Comparison of ENCODE assay signal across 19 cellular contexts in genomic region chr2:61044596-61044995, GRCh38. TPM values are rescaled to one million over a fixed set of nuclear protein-coding genes. Genes with fewer than 3 reads are reported as not detected.
A peak's percentile ranks its signal among the peaks of the same experiment; 100 is the strongest.
DNase-seq lines count a peak whose midpoint lies in the region; ATAC-seq and TF ChIP-seq lines count a peak whose summit lies in the region.
"Had no signal": no experiment of that assay in that cellular context is flagged by ENCODE, and none has a peak within 500 bp of the region (broad histone marks: within the 10 kb centered on the region; RNA-seq: fewer than 3 reads in every experiment).

No MANE protein-coding gene starts in this region.

- POLR2A ChIA-PET in OCI-LY7 (lab: Charles Lee), result no interaction called here
- POLR2A ChIA-PET in naive thymus-derived CD4-positive, alpha-beta T cell (lab: Charles Lee), result no interaction called here

- no peak overlapping the region for H3K4me3 Mint-ChIP-seq in CD14-positive monocyte
- peak overlapping the region; percentile 6 for H3K4me3 Mint-ChIP-seq in activated T-helper 17 cell treated with anti-CD3 and anti-CD28 coated beads, Interleukin-2, amount 50 U/mL, for 72 hours
- no peak overlapping the region for H3K4me3 Mint-ChIP-seq in natural killer cell treated with Interleukin-12 subunit alpha and Interleukin-12 subunit beta and Interleukin-15 and Interleukin-18, amount 100 ng/mL, for 72 hours
- H3K4me3 Mint-ChIP-seq in naive thymus-derived CD4-positive, alpha-beta T cell, result no peak overlapping the region
- H3K4me3 Mint-ChIP-seq: activated naive CD4-positive, alpha-beta T cell treated with anti-CD3 and anti-CD28 coated beads, Interleukin-2, amount 10 ng/mL, durations not matched to agents 7 days and 5 days; brain had no signal

- peaks cover 22 to 37% of the 10 kb centered on the region in 2 donors for H3K36me3 Mint-ChIP-seq in CD14-positive monocyte
- peaks cover 50% of the 10 kb centered on the region for H3K36me3 Mint-ChIP-seq in activated T-helper 17 cell treated with anti-CD3 and anti-CD28 coated beads, Interleukin-2, amount 50 U/mL, for 72 hours (ENCODE audit: low read depth)
- H3K36me3 Mint-ChIP-seq in natural killer cell treated with Interleukin-12 subunit alpha and Interleukin-12 subunit beta and Interleukin-15 and Interleukin-18, amount 100 ng/mL, for 72 hours, result peaks cover 10% of the 10 kb centered on the region
- peaks cover 0 to 25% (median 16%) of the 10 kb centered on the region in 5 donors for H3K36me3 Mint-ChIP-seq in naive thymus-derived CD4-positive, alpha-beta T cell

- intact Hi-C loops in CD14-positive monocyte (cut with micrococcal nuclease) (no loop called here), OCI-LY7 (cut with micrococcal nuclease; ENCODE audit: unreplicated experiment) (no loop called here), spleen (cut with DNase I; ENCODE audit: low total_unique reads) (no loop called here)
- intact Hi-C loops in naive thymus-derived CD4-positive, alpha-beta T cell (cut with micrococcal nuclease), result no loop called here

- no peak for TF ChIP-seq POLR2A in spleen (IDR thresholded peaks at IDR 0.05)

- H3K79me2 ChIP-seq in OCI-LY7 (ENCODE audit: insufficient read depth, low read depth, low read length), result no peaks in the 10 kb centered on the region

- no peaks in the 10 kb centered on the region for H3K9me3 Mint-ChIP-seq in CD14-positive monocyte
- H3K9me3 Mint-ChIP-seq in activated T-helper 17 cell treated with anti-CD3 and anti-CD28 coated beads, Interleukin-2, amount 50 U/mL, for 72 hours, result no peaks in the 10 kb centered on the region
- H3K9me3 Mint-ChIP-seq in natural killer cell treated with Interleukin-12 subunit alpha and Interleukin-12 subunit beta and Interleukin-15 and Interleukin-18, amount 100 ng/mL, for 72 hours, result no peaks in the 10 kb centered on the region
- H3K9me3 Mint-ChIP-seq in naive thymus-derived CD4-positive, alpha-beta T cell, result peaks cover 0 to 2% (median 0%) of the 10 kb centered on the region in 11 donors
- H3K9me3 Mint-ChIP-seq: activated naive CD4-positive, alpha-beta T cell treated with anti-CD3 and anti-CD28 coated beads, Interleukin-2, amount 10 ng/mL, durations not matched to agents 7 days and 5 days; IgD-negative memory B cell had no signal

- DNase-seq in CD14-positive monocyte (ENCODE audit: low spot score) (no peak), GM19238 (ENCODE audit: insufficient read length, low spot score) (peak; percentile 3), OCI-LY7 (ENCODE audit: low spot score) (no peak), spleen (no peak), pons (ENCODE audit: low spot score) (no peak)
- no peak for DNase-seq in natural killer cell treated with Interleukin-12 subunit alpha and Interleukin-12 subunit beta and Interleukin-15 and Interleukin-18, amount 100 ng/mL, for 72 hours (ENCODE audit: low spot score)
- no peak for DNase-seq in naive thymus-derived CD4-positive, alpha-beta T cell
- DNase-seq: activated naive CD4-positive, alpha-beta T cell treated with anti-CD3 and anti-CD28 coated beads, Interleukin-2, amount 10 ng/mL, durations not matched to agents 7 days and 5 days; DMS79; mesenchymal stem cell; NCI-H1417 treated with DMSO at 0.1 percent for 48 hours; PC-3; stomach had no signal

- peaks cover 21% of the 10 kb centered on the region for H3K4me1 Mint-ChIP-seq in CD14-positive monocyte
- H3K4me1 Mint-ChIP-seq in activated T-helper 17 cell treated with anti-CD3 and anti-CD28 coated beads, Interleukin-2, amount 50 U/mL, for 72 hours, result peaks cover 23% of the 10 kb centered on the region
- H3K4me1 Mint-ChIP-seq in natural killer cell treated with Interleukin-12 subunit alpha and Interleukin-12 subunit beta and Interleukin-15 and Interleukin-18, amount 100 ng/mL, for 72 hours (ENCODE audit: low read depth in 2 of 2), result peaks cover 16% of the 10 kb centered on the region in 2 donors
- peaks cover 7 to 36% (median 25%) of the 10 kb centered on the region in 7 donors for H3K4me1 Mint-ChIP-seq in naive thymus-derived CD4-positive, alpha-beta T cell

- no peak overlapping the region for H3K4me3 ChIP-seq in OCI-LY7 (ENCODE audit: low read depth, low read length, poor library complexity, severe bottlenecking)
- H3K4me3 ChIP-seq in naive thymus-derived CD4-positive, alpha-beta T cell (ENCODE audit: low read length), result no peak overlapping the region
- no peak overlapping the region for H3K4me3 ChIP-seq in spleen
- H3K4me3 ChIP-seq: gastroesophageal sphincter, skin epidermis, stomach had no signal

- H3K27ac ChIP-seq in OCI-LY7 (ENCODE audit: low read depth, low read length, poor library complexity, severe bottlenecking) (no peak overlapping the region), spleen (peak overlapping the region in 2 of 8 donors; percentile 5 to 22)
- H3K27ac ChIP-seq in naive thymus-derived CD4-positive, alpha-beta T cell (ENCODE audit: low read depth, low read length), result no peak overlapping the region
- H3K27ac ChIP-seq: VCaP had no signal

- H3K4me1 ChIP-seq in OCI-LY7 (ENCODE audit: insufficient read depth, low read length, poor library complexity, severe bottlenecking) (no peaks in the 10 kb centered on the region), spleen (peaks cover 4 to 26% (median 16%) of the 10 kb centered on the region in 6 donors)
- H3K4me1 ChIP-seq in naive thymus-derived CD4-positive, alpha-beta T cell (ENCODE audit: control insufficient read depth in 2 of 2, insufficient read depth in 2 of 2, low read length in 2 of 2), result peaks cover 0 to 10% of the 10 kb centered on the region in 2 donors

- peak; percentile 95 for ATAC-seq in activated T-helper 17 cell treated with anti-CD3 and anti-CD28 coated beads, Interleukin-2, amount 50 U/mL, for 72 hours (replicated peaks)
- peak; percentile 40 to 79 for ATAC-seq in natural killer cell treated with Interleukin-12 subunit alpha and Interleukin-12 subunit beta and Interleukin-15 and Interleukin-18, amount 100 ng/mL, for 72 hours
- no peak for ATAC-seq in naive thymus-derived CD4-positive, alpha-beta T cell
- ATAC-seq: gastroesophageal sphincter, PC-3 had no signal

- BruUV-seq in OCI-LY7 (replicated peaks; lab: Mats Ljungman, UMichigan), result no TSS peak

- H3K4me2 ChIP-seq in OCI-LY7 (ENCODE audit: low read length), result no peak overlapping the region

- H3K27me3 Mint-ChIP-seq in CD14-positive monocyte (ENCODE audit: low read depth in 3 of 3), result peaks cover 0 to 1% (median 0%) of the 10 kb centered on the region in 3 donors
- no peaks in the 10 kb centered on the region for H3K27me3 Mint-ChIP-seq in activated T-helper 17 cell treated with anti-CD3 and anti-CD28 coated beads, Interleukin-2, amount 50 U/mL, for 72 hours
- no peaks in the 10 kb centered on the region for H3K27me3 Mint-ChIP-seq in natural killer cell treated with Interleukin-12 subunit alpha and Interleukin-12 subunit beta and Interleukin-15 and Interleukin-18, amount 100 ng/mL, for 72 hours
- H3K27me3 Mint-ChIP-seq in naive thymus-derived CD4-positive, alpha-beta T cell, result no peaks in the 10 kb centered on the region
- H3K27me3 Mint-ChIP-seq: activated naive CD4-positive, alpha-beta T cell treated with anti-CD3 and anti-CD28 coated beads, Interleukin-2, amount 10 ng/mL, durations not matched to agents 7 days and 5 days; brain; IgD-negative memory B cell had no signal

- H3K9me2 ChIP-seq in OCI-LY7 (ENCODE audit: insufficient read depth, low read length), result no peaks in the 10 kb centered on the region

- H2AFZ ChIP-seq in OCI-LY7 (ENCODE audit: low read length), result no peak overlapping the region

- peaks cover 52% of the 10 kb centered on the region for H3K36me3 ChIP-seq in OCI-LY7 (ENCODE audit: insufficient read depth, low read length)
- peaks cover 3 to 16% (median 8%) of the 10 kb centered on the region in 3 experiments for H3K36me3 ChIP-seq in naive thymus-derived CD4-positive, alpha-beta T cell (ENCODE audit: control insufficient read depth in 2 of 3, insufficient read depth in 3 of 3, low read length in 3 of 3)
- H3K36me3 ChIP-seq in spleen, result peaks cover 0 to 53% (median 25%) of the 10 kb centered on the region in 6 donors

- H3K27ac Mint-ChIP-seq in CD14-positive monocyte, result peak overlapping the region in 6 of 7 donors; percentile 37 to 83 (median 58)
- H3K27ac Mint-ChIP-seq in activated T-helper 17 cell treated with anti-CD3 and anti-CD28 coated beads, Interleukin-2, amount 50 U/mL, for 72 hours, result peak overlapping the region; percentile 61
- H3K27ac Mint-ChIP-seq in natural killer cell treated with Interleukin-12 subunit alpha and Interleukin-12 subunit beta and Interleukin-15 and Interleukin-18, amount 100 ng/mL, for 72 hours, result peak overlapping the region; percentile 3 to 57
- peak overlapping the region in 2 of 9 donors; percentile 14 to 46 for H3K27ac Mint-ChIP-seq in naive thymus-derived CD4-positive, alpha-beta T cell
- H3K27ac Mint-ChIP-seq: activated naive CD4-positive, alpha-beta T cell treated with anti-CD3 and anti-CD28 coated beads, Interleukin-2, amount 10 ng/mL, durations not matched to agents 7 days and 5 days; IgD-negative memory B cell had no signal

- H3K9me3 ChIP-seq in OCI-LY7 (ENCODE audit: low read length) (no peaks in the 10 kb centered on the region), spleen (no peaks in the 10 kb centered on the region)
- H3K9me3 ChIP-seq in naive thymus-derived CD4-positive, alpha-beta T cell (ENCODE audit: control insufficient read depth in 2 of 3, low read length in 3 of 3), result no peaks in the 10 kb centered on the region
- H3K9me3 ChIP-seq: gastroesophageal sphincter, stomach had no signal

- H4K20me1 ChIP-seq in OCI-LY7 (ENCODE audit: insufficient read depth, low read length), result no peaks in the 10 kb centered on the region

- no peaks in the 10 kb centered on the region for H3K27me3 ChIP-seq in naive thymus-derived CD4-positive, alpha-beta T cell (ENCODE audit: control insufficient read depth in 2 of 2, insufficient read depth in 2 of 2, low read length in 2 of 2)
- no peaks in the 10 kb centered on the region for H3K27me3 ChIP-seq in spleen (replicated peaks in 1 of 7)
- H3K27me3 ChIP-seq: gastroesophageal sphincter, stomach had no signal

- WGBS in spleen, 5 donors, result 56 to 79% (median 64%) methylated on average over 6 of the region's 6 CpGs

- TF ChIP-seq CTCF in CD14-positive monocyte (IDR thresholded peaks at IDR 0.05) (no peak), OCI-LY7 (conservative IDR thresholded peaks at IDR 0.05; ENCODE audit: low read length) (no peak), spleen (IDR thresholded peaks at IDR 0.05 in 8 of 11, conservative IDR thresholded peaks at IDR 0.05 in 3 of 11) (no peak)

- CTCF ChIA-PET in OCI-LY7 (lab: Charles Lee; ENCODE audit: unreplicated experiment), result no interaction called here
- CTCF ChIA-PET in naive thymus-derived CD4-positive, alpha-beta T cell (lab: Charles Lee), result no interaction called here

RNA-seq across cellular contexts. Expression of gene SANBR, which starts 21.1 kb away (rescaled TPM):
- polyA plus RNA-seq in CD14-positive monocyte, result 1 to 10 TPM; 1.9 to 3.5 TPM
- total RNA-seq in activated T-helper 17 cell treated with anti-CD3 and anti-CD28 coated beads, Interleukin-2, amount 50 U/mL, for 72 hours, result 1 to 10 TPM; 4.0 to 6.1 TPM
- total RNA-seq in natural killer cell treated with Interleukin-12 subunit alpha and Interleukin-12 subunit beta and Interleukin-15 and Interleukin-18, amount 100 ng/mL, for 72 hours, result 1 to 10 TPM; 1.8 to 4.7 TPM
- total RNA-seq in OCI-LY7 (2014; rRNA removed; shearing (Covaris generic)), result 7.9 and 8.3 TPM in 2 replicates
- total RNA-seq in OCI-LY7 (2022), result 11.9 and 13.6 TPM in 2 replicates
- 1 to 10 TPM; 2.0 to 5.9 (median 3.6) TPM for total RNA-seq in naive thymus-derived CD4-positive, alpha-beta T cell
- under 1 TPM; 0.24 to 0.78 TPM for polyA plus RNA-seq in naive thymus-derived CD4-positive, alpha-beta T cell
- 10 to 100 TPM in 3 of 7 donors, 1 to 10 TPM in 4; 4.4 to 11.1 (median 9.4) TPM for total RNA-seq in spleen
- 1 to 10 TPM; 1.4 to 2.7 (median 1.5) TPM for polyA plus RNA-seq in spleen

RNA-seq across cellular contexts. Expression of gene PUS10, which starts 26.5 kb away (rescaled TPM):
- polyA plus RNA-seq in CD14-positive monocyte, result 1 to 10 TPM; 2.8 to 3.0 TPM
- total RNA-seq in activated T-helper 17 cell treated with anti-CD3 and anti-CD28 coated beads, Interleukin-2, amount 50 U/mL, for 72 hours, result 1 to 10 TPM; 5.1 to 5.7 TPM
- total RNA-seq in natural killer cell treated with Interleukin-12 subunit alpha and Interleukin-12 subunit beta and Interleukin-15 and Interleukin-18, amount 100 ng/mL, for 72 hours, result 10 to 100 TPM; 12.6 to 18.5 TPM
- total RNA-seq in OCI-LY7 (2014; rRNA removed; shearing (Covaris generic)), result 3.3 and 5.6 TPM in 2 replicates
- 7.5 and 8.6 TPM in 2 replicates for total RNA-seq in OCI-LY7 (2022)
- 1 to 10 TPM; 4.6 to 9.1 (median 5.4) TPM for total RNA-seq in naive thymus-derived CD4-positive, alpha-beta T cell
- 1 to 10 TPM; 3.2 to 3.4 TPM for polyA plus RNA-seq in naive thymus-derived CD4-positive, alpha-beta T cell
- 10 to 100 TPM in 3 of 7 donors, 1 to 10 TPM in 4; 6.0 to 12.6 (median 8.6) TPM for total RNA-seq in spleen
- polyA plus RNA-seq in spleen, result 1 to 10 TPM; 3.5 to 4.6 (median 4.3) TPM

RNA-seq across cellular contexts. Expression of gene PEX13, which starts 27.1 kb away (rescaled TPM):
- polyA plus RNA-seq in CD14-positive monocyte, result 1 to 10 TPM; 4.8 to 5.7 TPM
- total RNA-seq in activated T-helper 17 cell treated with anti-CD3 and anti-CD28 coated beads, Interleukin-2, amount 50 U/mL, for 72 hours, result 10 to 100 TPM; 17.1 to 25.1 TPM
- total RNA-seq in natural killer cell treated with Interleukin-12 subunit alpha and Interleukin-12 subunit beta and Interleukin-15 and Interleukin-18, amount 100 ng/mL, for 72 hours, result 10 to 100 TPM; 15.9 to 25.8 TPM
- total RNA-seq in OCI-LY7 (2014; rRNA removed; shearing (Covaris generic)), result 18.9 and 20.3 TPM in 2 replicates
- total RNA-seq in OCI-LY7 (2022), result 23.4 and 27.6 TPM in 2 replicates
- 10 to 100 TPM in 4 of 5 experiments, 1 to 10 TPM in 1; 7.2 to 23.6 (median 17.8) TPM for total RNA-seq in naive thymus-derived CD4-positive, alpha-beta T cell
- polyA plus RNA-seq in naive thymus-derived CD4-positive, alpha-beta T cell, result 10 to 100 TPM; 15.0 to 15.8 TPM
- 10 to 100 TPM; 15.0 to 28.4 (median 20.6) TPM for total RNA-seq in spleen
- 1 to 10 TPM; 4.5 to 6.4 (median 6.1) TPM for polyA plus RNA-seq in spleen
